28 cellular contexts compared by ENCODE assay signal in genomic region chr5:53597894-53598293, GRCh38.
"Had no signal": no experiment of that assay in that cellular context is flagged by ENCODE, and none has a peak within 500 bp of the region (broad histone marks: within the 10 kb centered on the region; RNA-seq: fewer than 3 reads in every experiment).

No MANE protein-coding gene starts in this region.

- H3K9me3 ChIP-seq: stomach, suprapubic skin, testis, thoracic aorta, thyroid gland, tibial artery, tibial nerve, transverse colon, upper lobe of left lung, upper lobe of right lung, uterus, vagina had no signal

- H3K36me3 ChIP-seq: stomach, suprapubic skin, thoracic aorta, thyroid gland, tibial artery, tibial nerve, transverse colon, upper lobe of left lung, upper lobe of right lung, uterus, vagina had no signal

- DNase-seq: stimulated activated CD4-positive, alpha-beta T cell treated with anti-CD3 and anti-CD28 coated beads, Interleukin-2, amount 100 ng/mL, for 48 hours; stimulated activated CD4-positive, alpha-beta T cell treated with anti-CD3 and anti-CD28 coated beads, Interleukin-4, amount 100 ng/mL, for 1 hour; stimulated activated CD4-positive, alpha-beta T cell treated with anti-CD3 and anti-CD28 coated beads, Interleukin-4, amount 100 ng/mL, for 24 hours; stimulated activated CD4-positive, alpha-beta T cell treated with anti-CD3 and anti-CD28 coated beads, Interleukin-4, amount 100 ng/mL, for 4 hours; stimulated activated CD8-positive, alpha-beta memory T cell treated with anti-CD3 and anti-CD28 coated beads, Interleukin-4, amount 100 ng/mL, for 48 hours; stimulated activated naive B cell treated with anti-CD40 and anti-IgM and Interleukin-4, amounts not matched to agents 10 μg/mL and 1 μg/mL and 100 μg/mL, for 72 hours; stimulated activated naive CD4-positive, alpha-beta T cell; stimulated activated naive CD4-positive, alpha-beta T cell treated with Interleukin-2 at 50 U/mL for 16 hours; stimulated activated naive CD8-positive, alpha-beta T cell treated with anti-CD3 and anti-CD28 coated beads, Interleukin-15, amount 100 ng/mL, for 72 hours; stimulated activated naive CD8-positive, alpha-beta T cell treated with anti-CD3 and anti-CD28 coated beads, Interleukin-15, Interleukin-2, amounts not matched to agents 100 U/mL and 50 U/mL, for 24 hours; stomach; substantia nigra; testis; thyroid gland; tibial artery; transverse colon; trophoblast cell; upper lobe of left lung; upper lobe of right lung; uterus had no signal

- H3K4me1 ChIP-seq: suprapubic skin, testis, thyroid gland, uterus had no signal

- H3K4me3 ChIP-seq: stomach, suprapubic skin, testis, thoracic aorta, thyroid gland, tibial artery, tibial nerve, transverse colon, upper lobe of left lung, upper lobe of right lung, uterus, vagina had no signal

- H3K27ac ChIP-seq: stomach, suprapubic skin, testis, thoracic aorta, thyroid gland, tibial artery, tibial nerve, transverse colon, upper lobe of left lung, upper lobe of right lung, uterus, vagina had no signal

- H3K27ac Mint-ChIP-seq: stimulated activated effector memory CD8-positive, alpha-beta T cell treated with anti-CD3 and anti-CD28 coated beads, Interleukin-12 subunit alpha, Interleukin-12 subunit beta, amount 100 ng/mL, for 72 hours; stimulated activated memory B cell treated with anti-CD40 and anti-IgM and Interleukin-4, amounts not matched to agents 10 μg/mL and 1 μg/mL and 100 μg/mL, for 72 hours; stimulated activated naive B cell treated with anti-CD40 and anti-IgM and Interleukin-4, amounts not matched to agents 10 μg/mL and 1 μg/mL and 100 μg/mL, for 72 hours; stimulated activated naive CD8-positive, alpha-beta T cell treated with anti-CD3 and anti-CD28 coated beads, Interleukin-15, amount 100 ng/mL, for 72 hours; stimulated activated naive CD8-positive, alpha-beta T cell treated with anti-CD3 and anti-CD28 coated beads, Interleukin-15, Interleukin-2, amounts not matched to agents 100 ng/mL and 50 ng/mL, for 24 hours; type B pancreatic cell had no signal

- H3K4me3 Mint-ChIP-seq: stimulated activated effector memory CD8-positive, alpha-beta T cell treated with anti-CD3 and anti-CD28 coated beads, Interleukin-12 subunit alpha, Interleukin-12 subunit beta, amount 100 ng/mL, for 72 hours; stimulated activated memory B cell treated with anti-CD40 and anti-IgM and Interleukin-4, amounts not matched to agents 10 μg/mL and 1 μg/mL and 100 μg/mL, for 72 hours; stimulated activated naive B cell treated with anti-CD40 and anti-IgM and Interleukin-4, amounts not matched to agents 10 μg/mL and 1 μg/mL and 100 μg/mL, for 72 hours; stimulated activated naive CD8-positive, alpha-beta T cell treated with anti-CD3 and anti-CD28 coated beads, Interleukin-15, amount 100 ng/mL, for 72 hours; stimulated activated naive CD8-positive, alpha-beta T cell treated with anti-CD3 and anti-CD28 coated beads, Interleukin-15, Interleukin-2, amounts not matched to agents 100 ng/mL and 50 ng/mL, for 24 hours; type B pancreatic cell had no signal

- ATAC-seq: stimulated activated effector memory CD8-positive, alpha-beta T cell treated with anti-CD3 and anti-CD28 coated beads, Interleukin-12 subunit alpha, Interleukin-12 subunit beta, amount 100 ng/mL, for 72 hours; stimulated activated memory B cell treated with anti-CD40 and anti-IgM and Interleukin-4, amounts not matched to agents 10 μg/mL and 1 μg/mL and 100 μg/mL, for 72 hours; stimulated activated naive B cell treated with anti-CD40 and anti-IgM and Interleukin-4, amounts not matched to agents 10 μg/mL and 1 μg/mL and 100 μg/mL, for 72 hours; stimulated activated naive CD8-positive, alpha-beta T cell treated with anti-CD3 and anti-CD28 coated beads, Interleukin-15, amount 100 ng/mL, for 72 hours; stimulated activated naive CD8-positive, alpha-beta T cell treated with anti-CD3 and anti-CD28 coated beads, Interleukin-15, Interleukin-2, amounts not matched to agents 100 U/mL and 50 U/mL, for 24 hours; upper lobe of right lung had no signal

- H3K27me3 ChIP-seq: stomach, suprapubic skin, testis, thyroid gland, tibial artery, tibial nerve, transverse colon, upper lobe of left lung, upper lobe of right lung, uterus, vagina had no signal

- H3K27me3 Mint-ChIP-seq: stimulated activated memory B cell treated with anti-CD40 and anti-IgM and Interleukin-4, amounts not matched to agents 10 μg/mL and 1 μg/mL and 100 μg/mL, for 72 hours; stimulated activated naive B cell treated with anti-CD40 and anti-IgM and Interleukin-4, amounts not matched to agents 10 μg/mL and 1 μg/mL and 100 μg/mL, for 72 hours; stimulated activated naive CD8-positive, alpha-beta T cell treated with anti-CD3 and anti-CD28 coated beads, Interleukin-15, amount 100 ng/mL, for 72 hours; stimulated activated naive CD8-positive, alpha-beta T cell treated with anti-CD3 and anti-CD28 coated beads, Interleukin-15, Interleukin-2, amounts not matched to agents 100 ng/mL and 50 ng/mL, for 24 hours; type B pancreatic cell had no signal
